ENCODE assay signal across 15 cellular contexts in the genomic region with DNA sequence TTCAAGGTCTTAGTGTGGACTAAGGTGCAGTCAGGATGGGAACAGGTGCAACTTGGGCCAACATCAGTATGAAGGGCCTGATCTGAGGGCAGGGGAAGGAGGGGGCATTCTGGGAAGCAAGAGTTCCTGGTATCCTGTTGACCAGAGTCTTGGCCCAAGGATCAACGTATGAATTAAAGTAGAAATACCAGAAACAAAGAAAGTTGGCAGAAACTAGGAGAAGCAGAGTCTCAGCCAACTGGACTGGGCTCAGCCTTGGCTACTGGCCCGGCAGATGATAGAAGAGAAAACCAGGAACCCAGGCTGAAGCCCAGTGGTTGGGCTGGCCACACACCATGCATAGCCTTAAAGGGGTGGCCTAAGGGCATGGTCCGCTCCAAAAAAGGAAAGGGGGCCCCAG. TPM values are rescaled to one million over a fixed set of nuclear protein-coding genes. Genes with fewer than 3 reads are reported as not detected.
DNase-seq lines count a peak whose midpoint lies in the region; ATAC-seq and TF ChIP-seq lines count a peak whose summit lies in the region.
"Had no signal": no experiment of that assay in that cellular context is flagged by ENCODE, and none has a peak within 500 bp of the region (broad histone marks: within the 10 kb centered on the region; RNA-seq: fewer than 3 reads in every experiment).

No MANE protein-coding gene starts in this region.

- no peak overlapping the region for H3K4me2 ChIP-seq in PC-3 (ENCODE audit: low read length)

- H3K27ac ChIP-seq in esophagus muscularis mucosa (replicated peaks in 1 of 4) (peak overlapping the region in 1 of 4 donors; percentile 45), PC-3 (ENCODE audit: low read length) (no peak overlapping the region)

- H3K79me2 ChIP-seq in PC-3 (ENCODE audit: low read length): no peaks in the 10 kb centered on the region

- 53% methylated on average over 3 of the region's 3 CpGs for WGBS in esophagus muscularis mucosa
- 53 to 57% methylated on average over 3 of the region's 3 CpGs for WGBS in lower leg skin, 2 donors

- peaks cover 0 to 14% (median 6%) of the 10 kb centered on the region in 4 donors for H3K9me3 ChIP-seq in esophagus muscularis mucosa
- H3K9me3 ChIP-seq in PC-3 (ENCODE audit: low read length): no peaks in the 10 kb centered on the region

- no peaks in the 10 kb centered on the region for H3F3A ChIP-seq in PC-3 (ENCODE audit: low read length, unreplicated experiment)

- ATAC-seq in sciatic nerve (peak; percentile 17), GM21737 (IDR thresholded peaks at IDR 0.05; ENCODE audit: unreplicated experiment) (no peak), PC-3 (no peak)

- no peaks in the 10 kb centered on the region for H3K9me2 ChIP-seq in PC-3 (replicated peaks; ENCODE audit: low read length)

- CTCF ChIA-PET in PC-3 (lab: Charles Lee): no interaction called here

- DNase-seq in GM03348 (ENCODE audit: low spot score) (peak; percentile 25), esophagus muscularis mucosa (ENCODE audit: extremely low spot score) (peak; percentile 90), mucosa of gallbladder (ENCODE audit: low spot score) (peak; percentile 17), sciatic nerve (ENCODE audit: low spot score) (no peak), LoVo (ENCODE audit: low spot score) (no peak), PC-3 (no peak), lower leg skin (ENCODE audit: low spot score in 2 of 2) (no peak)
- DNase-seq: H7, Kasumi-1, NCI-H1436, NCI-H2081 treated with DMSO at 0.1 percent for 48 hours, NCI-H2227 treated with DMSO at 0.1 percent for 48 hours, NCI-H526 treated with DMSO at 0.1 percent for 48 hours, OCI-M1 had no signal

- peaks cover 0 to 21% (median 16%) of the 10 kb centered on the region in 4 donors for H3K4me1 ChIP-seq in esophagus muscularis mucosa
- H3K4me1 ChIP-seq in PC-3 (ENCODE audit: insufficient read depth, low read length): no peaks in the 10 kb centered on the region

- TF ChIP-seq POLR2A in esophagus muscularis mucosa (IDR thresholded peaks at IDR 0.05; ENCODE audit: low read depth) (no peak), lower leg skin (IDR thresholded peaks at IDR 0.05) (no peak)

- BruUV-seq in PC-3 (replicated peaks; lab: Mats Ljungman, UMichigan): no TSS peak

- H3K9ac ChIP-seq in PC-3 (ENCODE audit: low read length): no peak overlapping the region

- H3K36me3 ChIP-seq in esophagus muscularis mucosa (no peaks in the 10 kb centered on the region), PC-3 (ENCODE audit: low read depth, low read length) (no peaks in the 10 kb centered on the region)

- H3K4me3 ChIP-seq in esophagus muscularis mucosa (no peak overlapping the region), PC-3 (ENCODE audit: low read length) (no peak overlapping the region), lower leg skin (ENCODE audit: low read depth, poor library complexity, severe bottlenecking) (no peak overlapping the region)

- H3K27me3 ChIP-seq in esophagus muscularis mucosa: no peaks in the 10 kb centered on the region
- peaks cover 47% of the 10 kb centered on the region for H3K27me3 ChIP-seq in PC-3 (ENCODE audit: low read length)

- no peak overlapping the region for H2AFZ ChIP-seq in PC-3 (ENCODE audit: low read length)

- TF ChIP-seq CTCF in esophagus muscularis mucosa (IDR thresholded peaks at IDR 0.05) (no peak), PC-3 (conservative IDR thresholded peaks at IDR 0.05; ENCODE audit: low read depth, low read length) (no peak), lower leg skin (IDR thresholded peaks at IDR 0.05) (no peak)

- POLR2A ChIA-PET in PC-3 (lab: Charles Lee; ENCODE audit: unreplicated experiment): no interaction called here

- intact Hi-C loops in esophagus muscularis mucosa (cut with DNase I): no loop called here
- intact Hi-C loops in sciatic nerve (cut with DNase I): no loop called here
- intact Hi-C loops in PC-3 (cut with micrococcal nuclease): no loop called here
- intact Hi-C loops in lower leg skin (cut with DNase I; ENCODE audit: low total_unique reads): no loop called here

- no peak for TF ChIP-seq EP300 in esophagus muscularis mucosa (IDR thresholded peaks at IDR 0.05)

- no peaks in the 10 kb centered on the region for H4K20me1 ChIP-seq in PC-3 (ENCODE audit: low read length)

RNA-seq across cellular contexts. Expression of gene CETN1, which starts 2.3 kb away (rescaled TPM):
- total RNA-seq in esophagus muscularis mucosa (not detected), mucosa of gallbladder (not detected), sciatic nerve (not detected), PC-3 (2014; rRNA removed) (not detected in 2 replicates), lower leg skin (not detected)
- total RNA-seq: H7 had no signal

RNA-seq across cellular contexts. Expression of gene CLUL1, which starts 14.3 kb away (rescaled TPM):
- total RNA-seq in esophagus muscularis mucosa (1 to 10 TPM in 1 of 4 donors, under 1 TPM in 1, not detected in 2; 0.97 to 2.5 TPM), mucosa of gallbladder (0.46 TPM), sciatic nerve (not detected), PC-3 (2014; rRNA removed) (not detected in 2 replicates), lower leg skin (1 to 10 TPM in 1 of 4 donors, under 1 TPM in 1, not detected in 2; 0.32 to 5.0 TPM)
- total RNA-seq: H7 had no signal

Comparison
In these comparisons a context has a peak if more than half of its experiments do, and no peak if none do; other contexts are left out.
1. DNase-seq: peak in GM03348 (single experiment), esophagus muscularis mucosa (single experiment) and mucosa of gallbladder (single experiment); none in sciatic nerve (single experiment), LoVo (single experiment), PC-3 (single experiment) and lower leg skin (0 of 2).